Comparison of ENCODE assay signal across 8 cellular contexts in the genomic region with DNA sequence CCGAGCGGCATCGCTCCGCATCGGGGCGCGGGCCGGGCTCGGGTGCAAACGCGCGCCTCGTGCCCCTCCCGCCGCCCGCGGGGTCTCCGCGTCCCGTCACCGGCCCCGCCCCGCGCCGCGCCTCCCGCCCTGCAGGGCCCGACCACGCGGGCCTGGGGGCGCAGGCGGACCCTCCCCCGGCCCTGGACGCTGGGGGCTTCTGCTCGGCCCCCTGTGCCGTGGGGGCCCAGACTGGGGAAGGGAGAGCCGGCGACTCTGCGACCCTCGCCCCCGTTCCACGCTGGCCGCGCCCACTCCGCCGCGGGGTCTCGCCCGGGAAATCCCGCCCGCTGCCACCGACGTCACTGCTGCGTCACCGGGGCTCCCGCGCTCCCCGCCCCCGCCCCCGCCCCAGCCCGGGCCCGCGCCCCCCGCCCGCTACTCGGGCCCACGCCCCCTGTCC. TPM values are rescaled to one million over a fixed set of nuclear protein-coding genes. Genes with fewer than 3 reads are reported as not detected.
A peak's percentile ranks its signal among the peaks of the same experiment; 100 is the strongest.
DNase-seq lines count a peak whose midpoint lies in the region; ATAC-seq, FAIRE-seq and TF ChIP-seq lines count a peak whose summit lies in the region.

Gene GNG4 (minus strand): TSS at position 63 of the 442 bp plus-strand sequence. CDS start 65,946 bp downstream, outside the sequence.

- H3K79me2 ChIP-seq in GM12878 (ENCODE audit: control insufficient read depth, insufficient read depth, low read length): no peaks in the 10 kb centered on the region

- H3K27ac ChIP-seq in GM12878 (ENCODE audit: control insufficient read depth, insufficient read depth) (no peak within 1 kb of the TSS), right lobe of liver (no peak within 1 kb of the TSS), tibial nerve (peak within 1 kb of the TSS in 1 of 4 donors; percentile 9)

- CTCF ChIA-PET in GM12878 (lab: Yijun Ruan, JAX): no interaction called here

- intact Hi-C loops in GM12878 (cut with micrococcal nuclease; ENCODE audit: unreplicated experiment): loop anchor here (5.0 kb wide), 1 partner anchor 193 kb away; no protein-coding TSS in a partner anchor
- intact Hi-C loops in right lobe of liver (cut with DNase I): no loop called here

- no peak for TF ChIP-seq RAD21 in GM12878 (IDR thresholded peaks at IDR 0.05; ENCODE audit: insufficient read depth, low read depth, low read length)

- no peaks in the 10 kb centered on the region; the same call in 1 of the 2 replicates for H3K4me1 ChIP-seq in GM12878 (ENCODE audit: control insufficient read depth, insufficient read depth, low read length)
- H3K4me1 ChIP-seq in right lobe of liver: peaks cover 0 to 20% (median 9%) of the 10 kb centered on the region in 4 donors
- peaks cover 0 to 31% (median 14%) of the 10 kb centered on the region in 4 donors for H3K4me1 ChIP-seq in tibial nerve

- ATAC-seq in GM19455 (IDR thresholded peaks at IDR 0.05; ENCODE audit: unreplicated experiment): peak; percentile 33
- no peak; the same call in 2 of the 3 replicates for ATAC-seq in GM12878
- ATAC-seq in right lobe of liver: no peak

- H3K36me3 ChIP-seq in GM12878 (ENCODE audit: control insufficient read depth in 2 of 2, insufficient read depth in 2 of 2, low read length in 1 of 2): no peaks in the 10 kb centered on the region
- H3K36me3 ChIP-seq in right lobe of liver: no peaks in the 10 kb centered on the region
- no peaks in the 10 kb centered on the region for H3K36me3 ChIP-seq in tibial nerve

- FAIRE-seq in GM12878 (lab: Jason Lieb, UNC): no peak

- POLR2A ChIA-PET in GM12878 (lab: Charles Lee): no interaction called here

- H3K27me3 ChIP-seq in GM12878 (replicated peaks in 1 of 2; ENCODE audit: control insufficient read depth in 2 of 2, insufficient read depth in 2 of 2, low read length in 1 of 2) (peaks cover 1 to 19% of the 10 kb centered on the region in 2 experiments; a peak in 3 of 4 replicates), right lobe of liver (peaks cover 0 to 15% of the 10 kb centered on the region in 2 donors), tibial nerve (peaks cover 0 to 86% of the 10 kb centered on the region in 2 donors)

- no peak for TF ChIP-seq CTCF in AG09309 (IDR thresholded peaks at IDR 0.05; ENCODE audit: control insufficient read depth, insufficient read depth, low read depth, low read length, missing control alignments)
- TF ChIP-seq CTCF in GM12878 (IDR thresholded peaks at IDR 0.05 in 2 of 3, conservative IDR thresholded peaks at IDR 0.05 in 1 of 3; ENCODE audit: control insufficient read depth in 2 of 3, extremely low read depth in 1 of 3, insufficient read depth in 1 of 3, low read depth in 3 of 3, low read length in 3 of 3): no peak
- no peak for TF ChIP-seq CTCF in right lobe of liver (IDR thresholded peaks at IDR 0.05)
- TF ChIP-seq CTCF in tibial nerve (IDR thresholded peaks at IDR 0.05): no peak

- no TSS peak for BruUV-seq in GM12878 (replicated peaks; lab: Mats Ljungman, UMichigan)

- TF ChIP-seq EP300 in GM12878 (IDR thresholded peaks at IDR 0.05; ENCODE audit: borderline replicate concordance in 1 of 2, control insufficient read depth in 1 of 2, low read depth in 2 of 2, low read length in 2 of 2) (no peak), tibial nerve (IDR thresholded peaks at IDR 0.05) (no peak)

- peak within 1 kb of the TSS; percentile 79 for H3K4me2 ChIP-seq in GM12878 (ENCODE audit: control insufficient read depth, insufficient read depth)

- H3K9me3 ChIP-seq in GM12878 (replicated peaks; ENCODE audit: control insufficient read depth, insufficient read depth, low read length): no peaks in the 10 kb centered on the region
- H3K9me3 ChIP-seq in right lobe of liver: no peaks in the 10 kb centered on the region
- no peaks in the 10 kb centered on the region for H3K9me3 ChIP-seq in tibial nerve

- no peak for TF ChIP-seq POLR2A in GM12878 (IDR thresholded peaks at IDR 0.05; ENCODE audit: low read depth, low read length)
- no peak for TF ChIP-seq POLR2A in right lobe of liver (IDR thresholded peaks at IDR 0.05)
- no peak for TF ChIP-seq POLR2A in tibial nerve (IDR thresholded peaks at IDR 0.05)

- H2AFZ ChIP-seq in GM12878 (ENCODE audit: control insufficient read depth, low read depth, low read length): 0 out of 2 replicates have a peak within 1 kb of the TSS, but pooled peaks have one; percentile 15

- no peaks in the 10 kb centered on the region for H4K20me1 ChIP-seq in GM12878 (ENCODE audit: control insufficient read depth, insufficient read depth)

- DNase-seq in AG09309 (ENCODE audit: low read depth) (no peak), NCI-H2227 (lab: John Stamatoyannopoulos, UW; ENCODE audit: unreplicated experiment) (peak; percentile 89), GM12878 (ENCODE audit: low read depth, low spot score) (no peak), right lobe of liver (no peak), tibial nerve (ENCODE audit: low spot score in 2 of 2) (no peak), pons (ENCODE audit: low spot score) (no peak), ureter (ENCODE audit: low spot score) (no peak)

- SMC1A ChIA-PET in GM12878 (lab: Charles Lee; ENCODE audit: uncharacterized antibody, unreplicated experiment): no interaction called here

- H3K4me3 ChIP-seq in AG09309 (ENCODE audit: control insufficient read depth, low read depth, low read length) (peak within 1 kb of the TSS; percentile 35), GM12878 (peak within 1 kb of the TSS; percentile 63; the same call in 1 of the 2 replicates), right lobe of liver (peak within 1 kb of the TSS; percentile 11 to 41 (median 16)), tibial nerve (peak within 1 kb of the TSS; percentile 33 to 66 (median 46))

- no CpG with 5 or more reads among the region's 67 CpGs for WGBS in GM12878 (ENCODE audit: insufficient coverage, insufficient replicate concordance, low lambda C conversion rate, missing lambda C conversion rate)
- no CpG with 5 or more reads among the region's 67 CpGs for WGBS in right lobe of liver (ENCODE audit: insufficient coverage, low coverage, low lambda C conversion rate, missing lambda C conversion rate)
- 0% methylated on average over 58 of the region's 67 CpGs; no CpG with 5 or more reads in 1 of the 2 donors for WGBS in tibial nerve, 2 donors

- in situ Hi-C loops in GM12878 (cut with MboI): no loop called here

- no peak within 1 kb of the TSS for H3K9ac ChIP-seq in GM12878 (ENCODE audit: control insufficient read depth, insufficient read depth, low read length)

- RAD21 ChIA-PET in GM12878 (lab: Charles Lee; ENCODE audit: unreplicated experiment): no interaction called here

TF ChIP-seq in GM12878, 131 proteins besides CTCF, POLR2A, EP300 and RAD21:
- no peak for TF ChIP-seq POU2F2 (IDR thresholded peaks at IDR 0.05; ENCODE audit: borderline replicate concordance, low read depth, low read length)
- TF ChIP-seq CREM (IDR thresholded peaks at IDR 0.05; ENCODE audit: low read depth): 0 out of 2 replicates have a peak, but pooled peaks have one; percentile 3
- TF ChIP-seq CREB1 (IDR thresholded peaks at IDR 0.05; ENCODE audit: low read depth): peak; percentile 77; the same call in 1 of the 2 replicates

RNA-seq across cellular contexts. Expression of gene GNG4, which starts in this region (rescaled TPM):
- total RNA-seq in GM12878 (2013; cell fraction: nucleolus; rRNA removed): not detected in 2 replicates
- 0.11 TPM in 1 of 2 replicates, not detected in the other for total RNA-seq in GM12878 (2014; rRNA removed)
- not detected in 2 replicates for total RNA-seq in GM12878 (2014; rRNA removed; fragmentation: Illumina TruSeq; extraction: Trizol)
- total RNA-seq in GM12878 (2021): 0.11 TPM in 1 of 2 replicates, not detected in the other
- not detected for polyA plus RNA-seq in GM12878 (2011; ENCODE audit: low read depth)
- polyA plus RNA-seq in GM12878 (2011; rRNA removed): 0.15 and 0.26 TPM in 2 replicates
- 0.15 and 0.21 TPM in 2 replicates for polyA plus RNA-seq in GM12878 (2011; cell fraction: cytosol; rRNA removed)
- not detected in 2 replicates for polyA plus RNA-seq in GM12878 (2011; cell fraction: nucleus; rRNA removed)
- polyA plus RNA-seq in GM12878 (2012): 0.10 and 0.22 TPM in 2 replicates
- polyA plus RNA-seq in GM12878 (2014; fragmentation: Illumina TruSeq; extraction: Trizol): 0.15 TPM in 1 of 2 replicates, not detected in the other
- polyA plus RNA-seq in GM12878 (2014; fragmentation: Nextera tagmentation; extraction: Ambion mirVana): not detected
- 0.03 TPM in 1 of 2 replicates, not detected in the other for polyA plus RNA-seq in GM12878 (2014; rRNA removed)
- polyA plus RNA-seq in GM12878 (2016; fragmentation: Nextera tagmentation; extraction: Ambion mirVana): not detected
- polyA minus RNA-seq in GM12878 (2011; rRNA and poly(A)+ RNA removed): not detected in 2 replicates
- polyA minus RNA-seq in GM12878 (2011; cell fraction: cytosol; rRNA and poly(A)+ RNA removed): not detected in 2 replicates
- polyA minus RNA-seq in GM12878 (2011; cell fraction: nucleus; rRNA and poly(A)+ RNA removed): not detected in 2 replicates
- under 1 TPM in 2 of 6 experiments, not detected in 4; 0.18 to 0.50 TPM for total RNA-seq in right lobe of liver
- total RNA-seq in tibial nerve: 1 to 10 TPM in 1 of 4 donors, under 1 TPM in 2, not detected in 1; 0.42 to 6.3 (median 0.98) TPM
- not detected for total RNA-seq in ureter
